8 cellular contexts compared by ENCODE assay signal in the genomic region with DNA sequence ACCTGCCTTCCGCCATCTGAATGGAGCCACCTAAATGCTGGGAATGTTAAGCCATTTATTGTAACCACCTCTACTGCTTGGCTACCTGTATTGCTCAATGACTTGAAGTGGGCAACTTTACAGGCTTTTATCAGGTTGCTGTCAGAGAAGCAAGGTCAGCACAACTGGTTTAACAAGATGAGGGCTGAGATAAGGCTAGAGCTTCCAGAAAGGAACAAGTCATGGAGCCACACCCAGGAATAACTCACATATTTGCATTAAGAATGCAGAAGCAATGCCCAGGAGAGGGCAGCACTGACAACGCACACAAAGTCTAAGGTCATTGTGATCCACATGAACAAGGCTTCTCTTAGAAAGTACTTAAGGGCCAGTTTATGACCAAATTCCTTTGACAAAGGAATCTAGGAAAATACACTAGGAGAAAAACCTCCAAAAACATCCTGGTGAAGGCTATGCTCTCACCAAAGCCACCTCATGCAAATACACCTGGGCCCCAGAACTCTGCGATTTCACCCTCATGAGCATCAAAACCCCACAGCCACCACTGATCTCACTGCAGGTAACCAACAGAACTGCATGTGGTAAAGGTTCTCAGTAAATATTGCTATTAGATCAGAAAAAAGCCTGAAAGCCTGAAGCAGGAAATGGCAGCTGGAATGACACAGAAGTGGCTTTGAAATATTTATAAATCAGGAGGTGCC. TPM values are rescaled to one million over a fixed set of nuclear protein-coding genes. Genes with fewer than 3 reads are reported as not detected.
DNase-seq lines count a peak whose midpoint lies in the region; TF ChIP-seq lines count a peak whose summit lies in the region.

No MANE protein-coding gene starts in this region.

- H3K27me3 ChIP-seq in DOHH2 (ENCODE audit: control insufficient read depth, low read length) = no peaks in the 10 kb centered on the region
- H3K27me3 ChIP-seq in HL-60 (ENCODE audit: insufficient read depth, poor library complexity, severe bottlenecking) = no peaks in the 10 kb centered on the region
- no peaks in the 10 kb centered on the region for H3K27me3 ChIP-seq in SU-DHL-6 (ENCODE audit: low read length)
- no peaks in the 10 kb centered on the region for H3K27me3 ChIP-seq in endodermal cell (ENCODE audit: control insufficient read depth, insufficient read depth, low read length, poor library complexity, severe bottlenecking)
- H3K27me3 ChIP-seq in mucosa of rectum (ENCODE audit: control insufficient read depth in 2 of 2, insufficient read depth in 2 of 2, low read length in 2 of 2) = no peaks in the 10 kb centered on the region

- H3K79me2 ChIP-seq in DOHH2 (ENCODE audit: control insufficient read depth, low read length) (peaks cover 96% of the 10 kb centered on the region), SU-DHL-6 (ENCODE audit: insufficient read depth, low read length) (peaks cover 94% of the 10 kb centered on the region)

- H3K27ac Mint-ChIP-seq in endodermal cell = peak overlapping the region; percentile 91
- no peak overlapping the region for H3K27ac Mint-ChIP-seq in activated T-helper 1 cell treated with anti-CD3 and anti-CD28 coated beads, Interleukin-12 subunit alpha, Interleukin-12 subunit beta, Interleukin-2, Interleukin-4 antibody, amounts not matched to agents 30 ng/mL and 10 ng/mL and 1 ng/mL, durations not matched to agents 14 hours and 24 hours and 36 hours

- DNase-seq in GM20000 (ENCODE audit: low spot score) (peak; percentile 16), HL-60 (ENCODE audit: low read depth in 1 of 2, low spot score in 1 of 2) (peak; percentile 15 to 25), endodermal cell (peak; percentile 86), mesenteric fat pad (ENCODE audit: low spot score) (no peak)
- no peak for DNase-seq in activated T-helper 1 cell treated with anti-CD3 and anti-CD28 coated beads, Interleukin-12 subunit alpha, Interleukin-12 subunit beta, Interleukin-2, Interleukin-4 antibody, amounts not matched to agents 30 ng/mL and 10 ng/mL and 1 ng/mL, durations not matched to agents 14 hours and 24 hours and 36 hours (ENCODE audit: low spot score)

- H3K36me3 ChIP-seq in DOHH2 (ENCODE audit: control insufficient read depth, low read length) = peaks cover 22% of the 10 kb centered on the region
- H3K36me3 ChIP-seq in SU-DHL-6 (ENCODE audit: low read length) = no peaks in the 10 kb centered on the region; the same call in 1 of the 2 replicates
- no peaks in the 10 kb centered on the region for H3K36me3 ChIP-seq in endodermal cell (ENCODE audit: control insufficient read depth, insufficient read depth, low read length)
- H3K36me3 ChIP-seq in mucosa of rectum (ENCODE audit: control insufficient read depth in 2 of 2, insufficient read depth in 2 of 2, low read length in 2 of 2) = no peaks in the 10 kb centered on the region

- H3K9me3 Mint-ChIP-seq in endodermal cell = no peaks in the 10 kb centered on the region
- H3K9me3 Mint-ChIP-seq in activated T-helper 1 cell treated with anti-CD3 and anti-CD28 coated beads, Interleukin-12 subunit alpha, Interleukin-12 subunit beta, Interleukin-2, Interleukin-4 antibody, amounts not matched to agents 30 ng/mL and 10 ng/mL and 1 ng/mL, durations not matched to agents 14 hours and 24 hours and 36 hours = no peaks in the 10 kb centered on the region

- TF ChIP-seq CTCF in DOHH2 (IDR thresholded peaks at IDR 0.05; ENCODE audit: low read depth, low read length, poor library complexity, severe bottlenecking) = peak; percentile 68
- peak; percentile 13 for TF ChIP-seq CTCF in GM20000 (IDR thresholded peaks at IDR 0.05; ENCODE audit: extremely low read depth, missing control alignments)
- TF ChIP-seq CTCF in HL-60 (IDR thresholded peaks at IDR 0.05; ENCODE audit: insufficient read depth, low read length) = no peak
- peak; percentile 42 for TF ChIP-seq CTCF in SU-DHL-6 (IDR thresholded peaks at IDR 0.05; ENCODE audit: insufficient read depth, low read length, poor library complexity, severe bottlenecking)
- TF ChIP-seq CTCF in endodermal cell (conservative IDR thresholded peaks at IDR 0.05) = peak; percentile 86

- H3F3A ChIP-seq in DOHH2 (ENCODE audit: control insufficient read depth, insufficient read depth) = no peaks in the 10 kb centered on the region
- H3F3A ChIP-seq in SU-DHL-6 (ENCODE audit: insufficient read depth) = peaks cover 10% of the 10 kb centered on the region

- H3K9me3 ChIP-seq in DOHH2 (ENCODE audit: control insufficient read depth, insufficient read depth, low read length) (no peaks in the 10 kb centered on the region), SU-DHL-6 (ENCODE audit: insufficient read depth, low read length) (no peaks in the 10 kb centered on the region), endodermal cell (ENCODE audit: control insufficient read depth, low read length) (no peaks in the 10 kb centered on the region), mucosa of rectum (ENCODE audit: control insufficient read depth in 2 of 2, low read length in 2 of 2) (no peaks in the 10 kb centered on the region)

- H3K4me2 ChIP-seq in DOHH2 (ENCODE audit: low read length) (peak overlapping the region; percentile 34), SU-DHL-6 (ENCODE audit: low read depth, low read length, poor library complexity, severe bottlenecking) (peak overlapping the region; percentile 66)

- H3K4me1 Mint-ChIP-seq in endodermal cell = peaks cover 29% of the 10 kb centered on the region
- peaks cover 16% of the 10 kb centered on the region for H3K4me1 Mint-ChIP-seq in activated T-helper 1 cell treated with anti-CD3 and anti-CD28 coated beads, Interleukin-12 subunit alpha, Interleukin-12 subunit beta, Interleukin-2, Interleukin-4 antibody, amounts not matched to agents 30 ng/mL and 10 ng/mL and 1 ng/mL, durations not matched to agents 14 hours and 24 hours and 36 hours (ENCODE audit: low read depth)

- peak overlapping the region; percentile 58 for H3K9ac ChIP-seq in SU-DHL-6 (ENCODE audit: low read length)
- no peak overlapping the region for H3K9ac ChIP-seq in endodermal cell (ENCODE audit: extremely low read depth, low read length, poor library complexity, severe bottlenecking)
- H3K9ac ChIP-seq in mucosa of rectum (ENCODE audit: low read depth in 1 of 2, low read length in 2 of 2) = no peak overlapping the region

- no peaks in the 10 kb centered on the region for H3K27me3 Mint-ChIP-seq in endodermal cell (ENCODE audit: insufficient read depth)
- no peaks in the 10 kb centered on the region for H3K27me3 Mint-ChIP-seq in activated T-helper 1 cell treated with anti-CD3 and anti-CD28 coated beads, Interleukin-12 subunit alpha, Interleukin-12 subunit beta, Interleukin-2, Interleukin-4 antibody, amounts not matched to agents 30 ng/mL and 10 ng/mL and 1 ng/mL, durations not matched to agents 14 hours and 24 hours and 36 hours (ENCODE audit: insufficient read depth)

- H3K4me3 Mint-ChIP-seq in endodermal cell = no peak overlapping the region
- H3K4me3 Mint-ChIP-seq in activated T-helper 1 cell treated with anti-CD3 and anti-CD28 coated beads, Interleukin-12 subunit alpha, Interleukin-12 subunit beta, Interleukin-2, Interleukin-4 antibody, amounts not matched to agents 30 ng/mL and 10 ng/mL and 1 ng/mL, durations not matched to agents 14 hours and 24 hours and 36 hours = no peak overlapping the region

- H3K36me3 Mint-ChIP-seq in endodermal cell (ENCODE audit: low read depth) = peaks cover 7% of the 10 kb centered on the region
- peaks cover 1% of the 10 kb centered on the region for H3K36me3 Mint-ChIP-seq in activated T-helper 1 cell treated with anti-CD3 and anti-CD28 coated beads, Interleukin-12 subunit alpha, Interleukin-12 subunit beta, Interleukin-2, Interleukin-4 antibody, amounts not matched to agents 30 ng/mL and 10 ng/mL and 1 ng/mL, durations not matched to agents 14 hours and 24 hours and 36 hours (ENCODE audit: low read depth)

- H3K9me2 ChIP-seq in DOHH2 (replicated peaks; ENCODE audit: control insufficient read depth, low read length) (no peaks in the 10 kb centered on the region), SU-DHL-6 (replicated peaks; ENCODE audit: insufficient read depth, low read length) (no peaks in the 10 kb centered on the region)

- H3K27ac ChIP-seq in DOHH2 (ENCODE audit: low read depth, low read length) (peak overlapping the region; percentile 32; the same call in 1 of the 2 replicates), HL-60 (replicated peaks) (0 out of 2 replicates have a peak overlapping the region, but pooled peaks have one; percentile 20), SU-DHL-6 (ENCODE audit: low read depth, low read length) (peak overlapping the region; percentile 87), endodermal cell (ENCODE audit: low read depth, low read length) (peak overlapping the region; percentile 49), mucosa of rectum (ENCODE audit: low read depth in 2 of 2, low read length in 2 of 2) (peak overlapping the region; percentile 76 to 83)

- intact Hi-C loops in activated T-helper 1 cell treated with anti-CD3 and anti-CD28 coated beads, Interleukin-12 subunit alpha, Interleukin-12 subunit beta, Interleukin-2, Interleukin-4 antibody, amounts not matched to agents 30 ng/mL and 10 ng/mL and 1 ng/mL, durations not matched to agents 14 hours and 24 hours and 36 hours (cut with micrococcal nuclease) = loop anchor here (1.0 to 5.0 kb wide), 2 partner anchors 39 to 795 kb away; a partner anchor contains a TSS

- H2AFZ ChIP-seq in SU-DHL-6 (ENCODE audit: low read depth, low read length, severe bottlenecking) = no peak overlapping the region

- 77 to 100% methylated on average over 1 to 3 of the region's 3 CpGs for WGBS in endodermal cell (ENCODE audit: insufficient coverage in 1 of 2, insufficient read length in 1 of 2), 2 experiments

- H4K20me1 ChIP-seq in DOHH2 (ENCODE audit: control insufficient read depth, insufficient read depth, low read depth, low read length) (no peaks in the 10 kb centered on the region), SU-DHL-6 (ENCODE audit: low read depth, low read length) (no peaks in the 10 kb centered on the region)

- H3K4me3 ChIP-seq in DOHH2 (ENCODE audit: low read length) (no peak overlapping the region), HL-60 (replicated peaks; ENCODE audit: insufficient read depth, low read length) (no peak overlapping the region), SU-DHL-6 (ENCODE audit: insufficient read depth, low read length, poor library complexity, severe bottlenecking) (no peak overlapping the region), endodermal cell (ENCODE audit: low read length) (no peak overlapping the region), mucosa of rectum (ENCODE audit: low read length in 2 of 2) (peak overlapping the region in 1 of 2 donors; percentile 23)

- H3K4me1 ChIP-seq in DOHH2 (ENCODE audit: control insufficient read depth, low read length) = peaks cover 44% of the 10 kb centered on the region
- H3K4me1 ChIP-seq in endodermal cell (ENCODE audit: control insufficient read depth, insufficient read depth, low read length) = no peaks in the 10 kb centered on the region
- peaks cover 30 to 34% of the 10 kb centered on the region in 2 donors for H3K4me1 ChIP-seq in mucosa of rectum (ENCODE audit: control insufficient read depth in 2 of 2, insufficient read depth in 2 of 2, low read length in 2 of 2)

RNA-seq across cellular contexts. Expression of a gene that starts 15.0 kb away (rescaled TPM):
- total RNA-seq in endodermal cell (1 to 10 TPM; 2.1 to 6.6 TPM), mesenteric fat pad (30.8 TPM)
- 1.4 TPM for polyA plus RNA-seq in endodermal cell (2013, experiment 1 of 2)
- 1.7 TPM for polyA plus RNA-seq in endodermal cell (2013, experiment 2 of 2)
- 1.1 and 1.2 TPM in 2 replicates for total RNA-seq in activated T-helper 1 cell treated with anti-CD3 and anti-CD28 coated beads, Interleukin-12 subunit alpha, Interleukin-12 subunit beta, Interleukin-2, Interleukin-4 antibody, amounts not matched to agents 30 ng/mL and 10 ng/mL and 1 ng/mL, durations not matched to agents 14 hours and 24 hours and 36 hours

RNA-seq across cellular contexts. Expression of a gene that starts 15.5 kb away (rescaled TPM):
- total RNA-seq in endodermal cell = 10 to 100 TPM; 19.4 to 37.2 TPM
- 22.9 TPM for polyA plus RNA-seq in endodermal cell (2013, experiment 1 of 2)
- polyA plus RNA-seq in endodermal cell (2013, experiment 2 of 2) = 21.0 TPM
- 20.1 and 23.4 TPM in 2 replicates for total RNA-seq in activated T-helper 1 cell treated with anti-CD3 and anti-CD28 coated beads, Interleukin-12 subunit alpha, Interleukin-12 subunit beta, Interleukin-2, Interleukin-4 antibody, amounts not matched to agents 30 ng/mL and 10 ng/mL and 1 ng/mL, durations not matched to agents 14 hours and 24 hours and 36 hours
- 15.5 TPM for total RNA-seq in mesenteric fat pad

Comparison
In these comparisons a context has a peak if more than half of its experiments do, and no peak if none do; other contexts are left out.
1. H3K27ac ChIP-seq: peak in every context shown above with its lines; median percentile 87 in SU-DHL-6; 80 in mucosa of rectum; 49 in endodermal cell; 32 in DOHH2; 20 in HL-60.
2. DNase-seq: peak in GM20000 (single experiment), HL-60 (2 of 2) and endodermal cell (single experiment); none in activated T-helper 1 cell treated with anti-CD3 and anti-CD28 coated beads, Interleukin-12 subunit alpha, Interleukin-12 subunit beta, Interleukin-2, Interleukin-4 antibody, amounts not matched to agents 30 ng/mL and 10 ng/mL and 1 ng/mL, durations not matched to agents 14 hours and 24 hours and 36 hours (single experiment) and mesenteric fat pad (single experiment).